In the genomic region with DNA sequence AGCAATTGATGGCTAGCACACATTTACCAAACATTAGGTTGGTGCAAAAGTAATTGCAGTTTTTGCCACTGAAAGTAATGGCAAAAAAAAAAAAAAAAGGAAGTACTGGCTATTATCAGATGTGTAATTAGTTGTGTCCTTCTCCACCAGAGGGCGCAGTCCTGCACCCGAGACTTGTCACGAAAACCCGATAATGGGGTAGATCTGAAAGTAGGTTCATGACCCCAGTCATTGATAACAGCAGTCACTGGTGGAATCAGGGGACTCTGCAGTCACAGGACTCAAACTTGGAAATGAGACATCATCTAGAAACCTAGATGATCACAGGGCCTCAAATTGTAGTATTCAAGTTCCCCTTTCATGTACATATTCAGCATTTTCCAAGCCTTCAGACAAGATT, we compare ENCODE assay signal across 8 cellular contexts. TPM values are rescaled to one million over a fixed set of nuclear protein-coding genes. Genes with fewer than 3 reads are reported as not detected.
DNase-seq lines count a peak whose midpoint lies in the region; ATAC-seq and TF ChIP-seq lines count a peak whose summit lies in the region.

No MANE protein-coding gene starts in this region.

- H3K27ac ChIP-seq in GM23338 (ENCODE audit: low read depth): no peak overlapping the region

- TF ChIP-seq CTCF in GM23338 (conservative IDR thresholded peaks at IDR 0.05; ENCODE audit: low read depth in 2 of 2) (peak; percentile 69 to 73), WI38 (IDR thresholded peaks at IDR 0.05; ENCODE audit: low read depth, low read length) (peak; percentile 41; the same call in 1 of the 2 replicates)

- no peak overlapping the region for H3K4me2 ChIP-seq in GM23338

- H3K27me3 ChIP-seq in GM23338 (ENCODE audit: insufficient read depth): no peaks in the 10 kb centered on the region

- no peaks in the 10 kb centered on the region for H4K20me1 ChIP-seq in GM23338 (replicated peaks; ENCODE audit: insufficient read depth)

- no peak overlapping the region for H2AFZ ChIP-seq in GM23338

- no peaks in the 10 kb centered on the region for H3K36me3 Mint-ChIP-seq in GM23338 (ENCODE audit: low read depth)

- no peak overlapping the region for H3K27ac Mint-ChIP-seq in GM23338

- no peaks in the 10 kb centered on the region for H3K9me3 Mint-ChIP-seq in GM23338

- no peaks in the 10 kb centered on the region for H3F3A ChIP-seq in GM23338 (replicated peaks; ENCODE audit: low read depth)

- no peaks in the 10 kb centered on the region for H3K4me1 ChIP-seq in GM23338 (ENCODE audit: insufficient read depth)

- H3K4me1 Mint-ChIP-seq in GM23338: no peaks in the 10 kb centered on the region

- DNase-seq in GF-D8 (lab: John Stamatoyannopoulos, UW): peak; percentile 39
- DNase-seq in GM23338 (ENCODE audit: low spot score): peak; percentile 67
- peak; percentile 28 for DNase-seq in NCI-H1092 treated with DMSO at 0.1 percent for 48 hours (lab: John Stamatoyannopoulos, UW)
- peak; percentile 43 for DNase-seq in cerebellar cortex (ENCODE audit: low spot score)
- DNase-seq in medulla oblongata (ENCODE audit: extremely low spot score): peak; percentile 70
- DNase-seq in stimulated activated CD8-positive, alpha-beta memory T cell treated with anti-CD3 and anti-CD28 coated beads, Interleukin-7, amount 100 ng/mL, for 48 hours (ENCODE audit: extremely low read depth in 1 of 2, low read depth in 1 of 2): peak; percentile 20 to 33
- no peak for DNase-seq in GM19240 (ENCODE audit: insufficient read length, low spot score)

- H3K9me2 ChIP-seq in GM23338 (ENCODE audit: insufficient read depth): no peaks in the 10 kb centered on the region

- H3K4me3 ChIP-seq in GM23338 (no peak overlapping the region), WI38 (ENCODE audit: low read depth, low read length) (no peak overlapping the region)

- H3K36me3 ChIP-seq in GM23338 (ENCODE audit: insufficient read depth): no peaks in the 10 kb centered on the region

- H3K79me2 ChIP-seq in GM23338 (replicated peaks; ENCODE audit: insufficient read depth): no peaks in the 10 kb centered on the region

- peak; percentile 43; the same call in 2 of the 3 replicates for ATAC-seq in GM23338

- H3K27me3 Mint-ChIP-seq in GM23338 (ENCODE audit: insufficient read depth, low read depth, poor library complexity): no peaks in the 10 kb centered on the region

- no peak overlapping the region for H3K4me3 Mint-ChIP-seq in GM23338

TF ChIP-seq in GM23338, 12 proteins besides CTCF, POLR2A, EP300 and RAD21 (continues in another document):
- no peak for TF ChIP-seq CREB1 (CRISPR knock-in tag; IDR thresholded peaks at IDR 0.05; ENCODE audit: low read depth)
- no peak for TF ChIP-seq EZH2phosphoT487 (IDR thresholded peaks at IDR 0.05; ENCODE audit: unreplicated experiment)
- TF ChIP-seq ETS1 (IDR thresholded peaks at IDR 0.05): no peak
- no peak for TF ChIP-seq ZNF114 (CRISPR knock-in tag; IDR thresholded peaks at IDR 0.05)
- no peak for TF ChIP-seq ZNF331 (CRISPR knock-in tag; IDR thresholded peaks at IDR 0.05; ENCODE audit: low read depth)
- no peak for TF ChIP-seq STAT1 (IDR thresholded peaks at IDR 0.05; ENCODE audit: unreplicated experiment)
- no peak for TF ChIP-seq EZH2 (IDR thresholded peaks at IDR 0.05; ENCODE audit: low read depth, unreplicated experiment)
- TF ChIP-seq ZNF462 (CRISPR knock-in tag; IDR thresholded peaks at IDR 0.05): no peak

RNA-seq across cellular contexts. Expression of gene ACOT9, which starts 13.1 kb away (rescaled TPM):
- total RNA-seq in GM23338 (2014; rRNA removed; shearing (Covaris generic)): 34.3 and 35.4 TPM in 2 replicates
- polyA plus RNA-seq in GM23338 (2016; fragmentation: Nextera tagmentation; extraction: Ambion mirVana): 23.5 and 28.5 TPM in 2 replicates

RNA-seq across cellular contexts. Expression of gene SAT1, which starts 26.8 kb away (rescaled TPM):
- 44.1 and 54.5 TPM in 2 replicates for total RNA-seq in GM23338 (2014; rRNA removed; shearing (Covaris generic))
- polyA plus RNA-seq in GM23338 (2016; fragmentation: Nextera tagmentation; extraction: Ambion mirVana): 91.9 and 101 TPM in 2 replicates
